8 cellular contexts compared by ENCODE assay signal in genomic region chr1:174998569-174999215, GRCh38. TPM values are rescaled to one million over a fixed set of nuclear protein-coding genes. Genes with fewer than 3 reads are reported as not detected.
A peak's percentile ranks its signal among the peaks of the same experiment; 100 is the strongest.
DNase-seq lines count a peak whose midpoint lies in the region; ATAC-seq lines count a peak whose summit lies in the region.

No MANE protein-coding gene starts in this region.

- DNase-seq in DMS 273 (lab: John Stamatoyannopoulos, UW; ENCODE audit: unreplicated experiment) (peak; percentile 85), NCI-H128 (lab: John Stamatoyannopoulos, UW; ENCODE audit: unreplicated experiment) (peak; percentile 62), SKM-1 (lab: John Stamatoyannopoulos, UW; ENCODE audit: unreplicated experiment) (peak; percentile 59), cerebellum (ENCODE audit: low spot score) (peak; percentile 63), left kidney (ENCODE audit: low read depth, low spot score) (peak; percentile 85), amniotic stem cell (lab: John Stamatoyannopoulos, UW) (no peak)
- peak; percentile 7 to 8 for DNase-seq in stimulated activated CD8-positive, alpha-beta memory T cell treated with anti-CD3 and anti-CD28 coated beads, Interleukin-2, amount 100 ng/mL, for 1 hour (ENCODE audit: low read depth in 2 of 2)

- ATAC-seq in GM21825 (IDR thresholded peaks at IDR 0.05; ENCODE audit: unreplicated experiment): peak; percentile 1

RNA-seq across cellular contexts. Expression of gene CACYBP, which starts 1.1 kb away (rescaled TPM):
- 122 TPM for total RNA-seq in cerebellum

RNA-seq across cellular contexts. Expression of gene MRPS14, which starts 24.5 kb away (rescaled TPM):
- total RNA-seq in cerebellum: 41.5 TPM
